In genomic region chr4:152352215-152352614, GRCh38 we compare ENCODE assay signal across 8 cellular contexts.
DNase-seq lines count a peak whose midpoint lies in the region; ATAC-seq, FAIRE-seq and TF ChIP-seq lines count a peak whose summit lies in the region.

No MANE protein-coding gene starts in this region.

- peak overlapping the region; percentile 49 for H2AFZ ChIP-seq in endothelial cell of umbilical vein (ENCODE audit: low read depth, low read length)

- H3K27ac ChIP-seq in endothelial cell of umbilical vein (ENCODE audit: insufficient read depth, low read depth, low read length): peak overlapping the region; percentile 30
- no peak overlapping the region for H3K27ac ChIP-seq in pancreas

- H3K4me1 ChIP-seq in endothelial cell of umbilical vein (ENCODE audit: control insufficient read depth, extremely low read depth, insufficient read depth, low read length): peaks cover 3% of the 10 kb centered on the region
- H3K4me1 ChIP-seq in pancreas: no peaks in the 10 kb centered on the region

- H3K27me3 ChIP-seq in endothelial cell of umbilical vein (ENCODE audit: control insufficient read depth in 2 of 2, insufficient read depth in 2 of 2, low read length in 2 of 2) (no peaks in the 10 kb centered on the region), pancreas (no peaks in the 10 kb centered on the region)

- no peaks in the 10 kb centered on the region for H3K4me1 Mint-ChIP-seq in activated T-helper 17 cell treated with anti-CD3 and anti-CD28 coated beads, Interleukin-2, amount 50 U/mL, for 72 hours

- no peaks in the 10 kb centered on the region for H4K20me1 ChIP-seq in endothelial cell of umbilical vein (replicated peaks; ENCODE audit: control insufficient read depth, extremely low read depth, insufficient read depth, low read length)

- intact Hi-C loops in endothelial cell of umbilical vein (cut with micrococcal nuclease) (loop anchor here (5.0 kb wide), 1 partner anchor 245 kb away; no protein-coding TSS in a partner anchor), pancreas (cut with DNase I) (no loop called here), head of caudate nucleus (cut with DNase I) (no loop called here)

- H3K4me3 Mint-ChIP-seq in activated T-helper 17 cell treated with anti-CD3 and anti-CD28 coated beads, Interleukin-2, amount 50 U/mL, for 72 hours: no peak overlapping the region

- WGBS in pancreas, 2 donors: 67 to 71% methylated on average over 4 of the region's 4 CpGs

- peak overlapping the region; percentile 50 for H3K9ac ChIP-seq in endothelial cell of umbilical vein (replicated peaks; ENCODE audit: extremely low read depth, insufficient read depth, low read length)

- H3K4me2 ChIP-seq in endothelial cell of umbilical vein (ENCODE audit: insufficient read depth, low read length): peak overlapping the region; percentile 73

- H3K36me3 ChIP-seq in endothelial cell of umbilical vein (ENCODE audit: control insufficient read depth in 2 of 2, extremely low read depth in 1 of 2, insufficient read depth in 2 of 2, low read length in 2 of 2) (no peaks in the 10 kb centered on the region), pancreas (no peaks in the 10 kb centered on the region)

- H3K9me3 Mint-ChIP-seq in activated T-helper 17 cell treated with anti-CD3 and anti-CD28 coated beads, Interleukin-2, amount 50 U/mL, for 72 hours: no peaks in the 10 kb centered on the region

- H3K27me3 Mint-ChIP-seq in activated T-helper 17 cell treated with anti-CD3 and anti-CD28 coated beads, Interleukin-2, amount 50 U/mL, for 72 hours: no peaks in the 10 kb centered on the region

- TF ChIP-seq POLR2A in GM12892 (IDR thresholded peaks at IDR 0.05; ENCODE audit: low read depth, low read length) (no peak), endothelial cell of umbilical vein (IDR thresholded peaks at IDR 0.05; ENCODE audit: low read depth, low read length) (no peak)

- peak; percentile 77 for FAIRE-seq in GM12892 (lab: Jason Lieb, UNC)
- no peak for FAIRE-seq in endothelial cell of umbilical vein (lab: Jason Lieb, UNC)
- no peak for FAIRE-seq in pancreas (lab: Jason Lieb, UNC)

- H3K4me3 ChIP-seq in endothelial cell of umbilical vein (replicated peaks in 1 of 3; ENCODE audit: insufficient read depth in 1 of 3, low read depth in 1 of 3, low read length in 3 of 3) (peak overlapping the region; percentile 26 to 69 (median 28)), pancreas (peak overlapping the region in 3 of 4 donors; percentile 1 to 22 (median 2))

- POLR2A ChIA-PET in endothelial cell of umbilical vein (lab: Charles Lee): no interaction called here

- H3K9me1 ChIP-seq in endothelial cell of umbilical vein (replicated peaks; ENCODE audit: control insufficient read depth, extremely low read depth, insufficient read depth, low read length): no peaks in the 10 kb centered on the region

- no peak for TF ChIP-seq CTCF in endothelial cell of umbilical vein (IDR thresholded peaks at IDR 0.05; ENCODE audit: extremely low read depth in 1 of 2, insufficient read depth in 1 of 2, low read depth in 1 of 2, low read length in 2 of 2)
- no peak for TF ChIP-seq CTCF in pancreas (IDR thresholded peaks at IDR 0.05)

- CTCF ChIA-PET in endothelial cell of umbilical vein (lab: Charles Lee): interaction anchor here (0.7 to 1.8 kb wide), 4 partner anchors 10 to 305 kb away, joined by 3 to 4 read pairs (median 3); no protein-coding TSS in a partner anchor

- BruUV-seq in endothelial cell of umbilical vein (replicated peaks; lab: Mats Ljungman, UMichigan): TSS peak; percentile 74

- ATAC-seq in HG03565 (IDR thresholded peaks at IDR 0.05; ENCODE audit: unreplicated experiment) (peak; percentile 13), pancreas (peak; percentile 9 to 42 (median 33)), GM18520 (IDR thresholded peaks at IDR 0.05; ENCODE audit: unreplicated experiment) (no peak)
- ATAC-seq in activated T-helper 17 cell treated with anti-CD3 and anti-CD28 coated beads, Interleukin-2, amount 50 U/mL, for 72 hours (replicated peaks): no peak

- H3K36me3 Mint-ChIP-seq in activated T-helper 17 cell treated with anti-CD3 and anti-CD28 coated beads, Interleukin-2, amount 50 U/mL, for 72 hours (ENCODE audit: low read depth): peaks cover 1% of the 10 kb centered on the region

- dilution Hi-C loops in endothelial cell of umbilical vein (cut with MboI; ENCODE audit: extremely low pct_ligation_motif_present, low sequenced_read_pairs): no loop called here

- no peak overlapping the region for H3K27ac Mint-ChIP-seq in activated T-helper 17 cell treated with anti-CD3 and anti-CD28 coated beads, Interleukin-2, amount 50 U/mL, for 72 hours

- DNase-seq in GM12892 (ENCODE audit: insufficient read length): no peak
- no peak for DNase-seq in endothelial cell of umbilical vein (ENCODE audit: low read depth, low spot score)
- no peak for DNase-seq in pancreas
- DNase-seq in NCI-H146 treated with DMSO at 0.1 percent for 48 hours (lab: John Stamatoyannopoulos, UW; ENCODE audit: unreplicated experiment): no peak
- no peak for DNase-seq in head of caudate nucleus

- peaks cover 2% of the 10 kb centered on the region for H3K79me2 ChIP-seq in endothelial cell of umbilical vein (ENCODE audit: control insufficient read depth, insufficient read depth, low read length)

- H3K9me3 ChIP-seq in endothelial cell of umbilical vein (replicated peaks; ENCODE audit: control insufficient read depth, insufficient read depth, low read length): no peaks in the 10 kb centered on the region
- no peaks in the 10 kb centered on the region for H3K9me3 ChIP-seq in pancreas

TF ChIP-seq in endothelial cell of umbilical vein, 7 proteins besides CTCF, POLR2A, EP300 and RAD21:
- TF ChIP-seq MYC (IDR thresholded peaks at IDR 0.05; ENCODE audit: low read depth, low read length): no peak
- TF ChIP-seq EZH2 (IDR thresholded peaks at IDR 0.05; ENCODE audit: borderline replicate concordance, low read depth, low read length, severe bottlenecking): no peak
- no peak for TF ChIP-seq MAX (IDR thresholded peaks at IDR 0.05; ENCODE audit: insufficient read depth, insufficient read length)
- TF ChIP-seq GATA2 (IDR thresholded peaks at IDR 0.05; ENCODE audit: insufficient read depth, insufficient read length, low read depth, low read length): no peak
- no peak for TF ChIP-seq FOS (IDR thresholded peaks at IDR 0.05; ENCODE audit: borderline replicate concordance, insufficient read depth, low read length)
- no peak for TF ChIP-seq JUN (IDR thresholded peaks at IDR 0.05; ENCODE audit: borderline replicate concordance, insufficient read depth, insufficient read length, low read depth)
- TF ChIP-seq POLR2AphosphoS5 (IDR thresholded peaks at IDR 0.05; ENCODE audit: insufficient read depth, low read depth, low read length): no peak

Comparison
In these comparisons a context has a peak if more than half of its experiments do, and no peak if none do; other contexts are left out.
1. ATAC-seq: peak in HG03565 (single experiment) and pancreas (4 of 4); none in activated T-helper 17 cell treated with anti-CD3 and anti-CD28 coated beads, Interleukin-2, amount 50 U/mL, for 72 hours (single experiment) and GM18520 (single experiment).